ENCODE assay signal across 1 cellular context in genomic region chr2:37838541-37839167, GRCh38.
TF ChIP-seq lines count a peak whose summit lies in the region.

No MANE protein-coding gene starts in this region.

TF ChIP-seq in A549, 52 proteins besides CTCF, POLR2A, EP300 and RAD21 (continued from another document):
- TF ChIP-seq REST (IDR thresholded peaks at IDR 0.05), result no peak
- no peak for TF ChIP-seq MYC (IDR thresholded peaks at IDR 0.05; ENCODE audit: borderline replicate concordance, low read length)
- no peak for TF ChIP-seq RNF2 (IDR thresholded peaks at IDR 0.05; ENCODE audit: borderline replicate concordance, low read depth)
- no peak for TF ChIP-seq POLR2AphosphoS2 (conservative IDR thresholded peaks at IDR 0.05; ENCODE audit: low read length)
- TF ChIP-seq ZSCAN20 (CRISPR knock-in tag; IDR thresholded peaks at IDR 0.05), result no peak
- TF ChIP-seq CHD4 (IDR thresholded peaks at IDR 0.05; ENCODE audit: borderline replicate concordance), result no peak
